14 cellular contexts compared by ENCODE assay signal in genomic region chr17:47967607-47968252, GRCh38. TPM values are rescaled to one million over a fixed set of nuclear protein-coding genes. Genes with fewer than 3 reads are reported as not detected.
DNase-seq lines count a peak whose midpoint lies in the region; ATAC-seq, FAIRE-seq and TF ChIP-seq lines count a peak whose summit lies in the region.
"Had no signal": no experiment of that assay in that cellular context is flagged by ENCODE, and none has a peak within 500 bp of the region (broad histone marks: within the 10 kb centered on the region; RNA-seq: fewer than 3 reads in every experiment).

No MANE protein-coding gene starts in this region.

- H4K20me1 ChIP-seq in osteoblast (ENCODE audit: insufficient read depth, low read length) = no peaks in the 10 kb centered on the region

- H3K36me3 ChIP-seq in esophagus (ENCODE audit: control insufficient read depth in 2 of 2, insufficient read depth in 2 of 2, low read length in 1 of 2) = no peaks in the 10 kb centered on the region
- H3K36me3 ChIP-seq in osteoblast (ENCODE audit: insufficient read depth, low read length) = no peaks in the 10 kb centered on the region

- in situ Hi-C loops in GM13977 (cut with MboI; ENCODE audit: low pct_unique_long_range_greater_than_20kb, low sequenced_read_pairs, unreplicated experiment) = no loop called here

- H3K4me3 ChIP-seq in esophagus (ENCODE audit: low read depth in 1 of 2, low read length in 2 of 2) (no peak overlapping the region), osteoblast (ENCODE audit: insufficient read depth, low read length) (peak overlapping the region; percentile 40)

- FAIRE-seq in RCC 7860 (lab: Jason Lieb, UNC) = no peak
- FAIRE-seq: D721Med had no signal

- peak overlapping the region; percentile 58 for H3K4me2 ChIP-seq in osteoblast (ENCODE audit: insufficient read depth, low read length)

- DNase-seq in EH (ENCODE audit: low read depth) (peak; percentile 90), RCC 7860 (ENCODE audit: low spot score) (peak; percentile 63), osteoblast (ENCODE audit: insufficient read length, low spot score, missing footprints) (peak; percentile 96), CD1c-positive myeloid dendritic cell (ENCODE audit: extremely low spot score) (no peak), globus pallidus (ENCODE audit: low spot score) (no peak), GM13977 (ENCODE audit: low spot score) (no peak)
- DNase-seq: activated CD8-positive, alpha-beta memory T cell treated with anti-CD3 and anti-CD28 coated beads, Interleukin-2, amount 50 U/mL, for 4 hours; head of caudate nucleus; NCI-H82; substantia nigra; T-helper 1 cell had no signal

- H3K27me3 ChIP-seq in esophagus (ENCODE audit: control insufficient read depth in 1 of 2, insufficient read depth in 2 of 2, low read length in 2 of 2) = no peaks in the 10 kb centered on the region
- no peaks in the 10 kb centered on the region for H3K27me3 ChIP-seq in osteoblast (ENCODE audit: insufficient read depth, low read length)

- H2AFZ ChIP-seq in osteoblast (ENCODE audit: low read length) = peak overlapping the region; percentile 59

- 36 to 45% methylated on average over 5 of the region's 5 CpGs for WGBS in esophagus, 2 donors

- H3K9me3 ChIP-seq in esophagus (ENCODE audit: control insufficient read depth in 2 of 2, insufficient read depth in 1 of 2, low read depth in 1 of 2, low read length in 1 of 2) (no peaks in the 10 kb centered on the region), osteoblast (ENCODE audit: low read depth, low read length) (no peaks in the 10 kb centered on the region)

- TF ChIP-seq CTCF in osteoblast (IDR thresholded peaks at IDR 0.05; ENCODE audit: extremely low read depth, low read depth, low read length) (no peak), GM13977 (IDR thresholded peaks at IDR 0.05; ENCODE audit: extremely low read depth, insufficient read depth, missing control alignments) (no peak)

- ATAC-seq in HG03460 (IDR thresholded peaks at IDR 0.05; ENCODE audit: unreplicated experiment) = no peak

- peaks cover 0 to 14% of the 10 kb centered on the region in 2 donors for H3K4me1 ChIP-seq in esophagus (ENCODE audit: control insufficient read depth in 2 of 2, insufficient read depth in 2 of 2, low read length in 1 of 2)
- peaks cover 24% of the 10 kb centered on the region for H3K4me1 ChIP-seq in osteoblast (ENCODE audit: insufficient read depth, low read length)

- H3K79me2 ChIP-seq in osteoblast (ENCODE audit: insufficient read depth, low read length) = peaks cover 18% of the 10 kb centered on the region

- H3K27ac ChIP-seq in esophagus (ENCODE audit: low read depth in 2 of 2, low read length in 1 of 2) (peak overlapping the region; percentile 50 to 60), osteoblast (ENCODE audit: low read depth, low read length) (peak overlapping the region; percentile 66)

RNA-seq across cellular contexts. Expression of gene CDK5RAP3, which starts 3.2 kb away (rescaled TPM):
- polyA plus RNA-seq in esophagus = 100 to 1,000 TPM; 103 to 217 TPM
- 46.6 and 50.3 TPM in 2 replicates for total RNA-seq in osteoblast

RNA-seq across cellular contexts. Expression of gene PRR15L, which starts 10.0 kb away (rescaled TPM):
- 10 to 100 TPM in 1 of 2 donors, 1 to 10 TPM in 1; 8.8 to 15.2 TPM for polyA plus RNA-seq in esophagus
- total RNA-seq in osteoblast = not detected in 2 replicates

RNA-seq across cellular contexts. Expression of gene PNPO, which starts 26.4 kb away (rescaled TPM):
- 1 to 10 TPM; 9.5 to 9.6 TPM for polyA plus RNA-seq in esophagus
- total RNA-seq in osteoblast = 31.5 and 32.4 TPM in 2 replicates

Comparison
In these comparisons a context has a peak if more than half of its experiments do, and no peak if none do; other contexts are left out.
1. DNase-seq: peak in EH (single experiment), RCC 7860 (single experiment) and osteoblast (single experiment); none in CD1c-positive myeloid dendritic cell (single experiment), globus pallidus (single experiment) and GM13977 (single experiment).